11 cellular contexts compared by ENCODE assay signal in the genomic region with DNA sequence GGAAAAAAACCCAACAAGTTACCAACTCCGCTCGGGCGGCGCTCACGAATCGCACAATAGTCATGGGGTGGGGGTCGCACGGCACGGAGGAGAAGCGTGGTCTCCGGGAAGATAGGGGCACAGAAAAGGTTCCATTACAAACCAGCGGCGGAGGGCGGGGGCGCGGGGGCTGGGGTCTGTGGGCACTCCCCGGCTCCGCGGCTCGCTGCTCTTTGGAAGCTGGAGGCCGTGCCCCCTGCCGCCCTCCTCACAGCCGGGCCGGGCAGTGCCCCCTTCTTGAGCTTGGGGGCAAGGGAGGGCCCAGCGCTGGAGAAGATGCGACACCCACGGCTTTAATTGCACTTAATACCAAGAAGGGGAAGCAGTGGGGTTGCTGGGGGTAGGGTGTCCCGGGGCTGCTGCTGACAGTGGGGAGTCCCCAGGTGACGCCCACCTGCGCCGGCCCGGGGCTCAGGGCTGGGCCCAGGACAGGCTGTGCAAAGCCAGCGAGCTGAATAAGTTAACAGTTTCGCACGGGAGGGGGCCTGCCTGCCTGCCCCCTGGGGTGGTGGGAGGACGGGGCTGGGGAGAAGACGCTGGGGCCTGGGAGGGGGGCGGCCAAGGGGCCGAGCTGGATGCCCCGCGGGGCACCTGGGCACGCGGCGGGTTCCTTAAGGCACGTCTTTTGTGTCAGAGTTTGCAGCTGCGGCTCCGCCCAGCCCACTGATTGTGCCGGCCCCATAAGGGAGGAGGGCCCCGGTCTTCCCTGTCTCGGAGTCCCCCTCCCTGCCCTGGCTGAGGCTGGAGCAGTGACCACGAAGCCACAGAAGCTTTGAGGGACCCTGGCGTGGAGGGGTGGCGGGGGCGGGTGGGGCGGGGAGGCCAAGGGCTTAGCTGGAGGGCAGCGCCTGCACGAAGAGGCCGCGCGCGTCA. TPM values are rescaled to one million over a fixed set of nuclear protein-coding genes. Genes with fewer than 3 reads are reported as not detected.
A peak's percentile ranks its signal among the peaks of the same experiment; 100 is the strongest.
DNase-seq lines count a peak whose midpoint lies in the region; ATAC-seq, FAIRE-seq and TF ChIP-seq lines count a peak whose summit lies in the region.
"Had no signal": no experiment of that assay in that cellular context is flagged by ENCODE, and none has a peak within 500 bp of the region (broad histone marks: within the 10 kb centered on the region; RNA-seq: fewer than 3 reads in every experiment).

No MANE protein-coding gene starts in this region.

- 67 to 80% (median 78%) methylated on average over 47 to 61 of the region's 61 CpGs for WGBS in stomach, 5 donors

- TF ChIP-seq CTCF in GM23338 (conservative IDR thresholded peaks at IDR 0.05; ENCODE audit: low read depth in 2 of 2) (0 out of 4 replicates have a peak, but pooled peaks of 1 of the 2 experiments have one; percentile 4), astrocyte (IDR thresholded peaks at IDR 0.05; ENCODE audit: insufficient read depth, low read depth, low read length) (no peak), stomach (IDR thresholded peaks at IDR 0.05) (no peak)

- no peak overlapping the region for H3K27ac ChIP-seq in GM23338 (ENCODE audit: low read depth)
- no peak overlapping the region for H3K27ac ChIP-seq in astrocyte (ENCODE audit: low read depth, low read length)
- peak overlapping the region in 1 of 5 donors; percentile 35 for H3K27ac ChIP-seq in stomach

- H3K9me3 ChIP-seq in astrocyte (ENCODE audit: insufficient read depth, low read depth, low read length): no peaks in the 10 kb centered on the region
- H3K9me3 ChIP-seq in iPS-15b (ENCODE audit: control insufficient read depth, insufficient read depth, low read length): no peaks in the 10 kb centered on the region
- H3K9me3 ChIP-seq in stomach: no peaks in the 10 kb centered on the region

- H3K4me3 Mint-ChIP-seq in GM23338 (peak overlapping the region; percentile 63), astrocyte (ENCODE audit: unreplicated experiment) (no peak overlapping the region)
- H3K4me3 Mint-ChIP-seq: activated T-cell treated with anti-CD3 and anti-CD28 coated beads, Interleukin-2, amount 50 U/mL, for 72 hours; CD4-positive, alpha-beta memory T cell had no signal

- H3K4me1 Mint-ChIP-seq in GM23338 (peaks cover 5% of the 10 kb centered on the region), astrocyte (ENCODE audit: low read depth, unreplicated experiment) (peaks cover 3% of the 10 kb centered on the region)

- DNase-seq in GM23338 (ENCODE audit: low spot score) (peak; percentile 77), astrocyte (ENCODE audit: low read depth) (no peak), stomach (no peak), NCI-H1694 treated with DMSO at 0.1 percent for 48 hours (lab: John Stamatoyannopoulos, UW) (no peak), NCI-H748 treated with DMSO at 0.1 percent for 48 hours (lab: John Stamatoyannopoulos, UW) (no peak), SKM-1 treated with dmso at 0.1 percent for 144 hours (lab: John Stamatoyannopoulos, UW; ENCODE audit: unreplicated experiment) (no peak)
- DNase-seq: activated CD4-positive, CD25-positive, alpha-beta regulatory T cell treated with anti-CD3 and anti-CD28 coated beads, Interleukin-2, amount 50 U/mL, for 72 hours; activated T-cell treated with anti-CD3 and anti-CD28 coated beads, Interleukin-2, amount 50 U/mL, for 72 hours; CD4-positive, alpha-beta memory T cell had no signal

- no peaks in the 10 kb centered on the region for H3K79me2 ChIP-seq in GM23338 (replicated peaks; ENCODE audit: insufficient read depth)
- no peaks in the 10 kb centered on the region for H3K79me2 ChIP-seq in astrocyte (ENCODE audit: insufficient read depth, low read length)

- H3K27me3 Mint-ChIP-seq in GM23338 (ENCODE audit: insufficient read depth, low read depth, poor library complexity) (peaks cover 26% of the 10 kb centered on the region), astrocyte (ENCODE audit: low read depth, unreplicated experiment) (no peaks in the 10 kb centered on the region)
- H3K27me3 Mint-ChIP-seq: CD4-positive, alpha-beta memory T cell had no signal

- ATAC-seq in GM23338: peak; percentile 59
- ATAC-seq: activated T-cell treated with anti-CD3 and anti-CD28 coated beads, Interleukin-2, amount 50 U/mL, for 72 hours had no signal

- H3K36me3 ChIP-seq in GM23338 (ENCODE audit: insufficient read depth): no peaks in the 10 kb centered on the region
- no peaks in the 10 kb centered on the region for H3K36me3 ChIP-seq in astrocyte (ENCODE audit: insufficient read depth, low read length)
- peaks cover 43% of the 10 kb centered on the region for H3K36me3 ChIP-seq in iPS-15b (ENCODE audit: control insufficient read depth, insufficient read depth, low read length)
- H3K36me3 ChIP-seq in stomach: peaks cover 62 to 100% (median 99%) of the 10 kb centered on the region in 4 donors

- H3F3A ChIP-seq in GM23338 (replicated peaks; ENCODE audit: low read depth): 0 out of 2 replicates have a peak, but pooled peaks cover 6% of the 10 kb centered on the region

- H3K4me2 ChIP-seq in GM23338: peak overlapping the region; percentile 96
- H3K4me2 ChIP-seq in astrocyte (ENCODE audit: low read length): peak overlapping the region; percentile 70

- H3K4me1 ChIP-seq in GM23338 (ENCODE audit: insufficient read depth): no peaks in the 10 kb centered on the region; the same call in 1 of the 2 replicates
- peaks cover 5% of the 10 kb centered on the region for H3K4me1 ChIP-seq in astrocyte (ENCODE audit: insufficient read depth, low read length)
- no peaks in the 10 kb centered on the region for H3K4me1 ChIP-seq in iPS-15b (ENCODE audit: control insufficient read depth, insufficient read depth, low read length)
- peaks cover 0 to 11% (median 2%) of the 10 kb centered on the region in 4 donors for H3K4me1 ChIP-seq in stomach

- H3K27ac Mint-ChIP-seq in GM23338: no peak overlapping the region
- H3K27ac Mint-ChIP-seq in astrocyte (ENCODE audit: unreplicated experiment): peak overlapping the region; percentile 62
- H3K27ac Mint-ChIP-seq: activated T-cell treated with anti-CD3 and anti-CD28 coated beads, Interleukin-2, amount 50 U/mL, for 72 hours had no signal

- H2AFZ ChIP-seq in GM23338 (no peak overlapping the region), astrocyte (ENCODE audit: low read depth, low read length) (no peak overlapping the region)

- no peak for FAIRE-seq in astrocyte (lab: Jason Lieb, UNC)
- FAIRE-seq: endothelial cell of umbilical vein had no signal

- H3K9me3 Mint-ChIP-seq in GM23338: no peaks in the 10 kb centered on the region
- no peaks in the 10 kb centered on the region for H3K9me3 Mint-ChIP-seq in astrocyte (ENCODE audit: unreplicated experiment)
- H3K9me3 Mint-ChIP-seq: activated T-cell treated with anti-CD3 and anti-CD28 coated beads, Interleukin-2, amount 50 U/mL, for 72 hours; CD4-positive, alpha-beta memory T cell had no signal

- no peak for TF ChIP-seq EP300 in stomach (IDR thresholded peaks at IDR 0.05)

- peaks cover 11% of the 10 kb centered on the region for H3K27me3 ChIP-seq in GM23338 (ENCODE audit: insufficient read depth)
- no peaks in the 10 kb centered on the region for H3K27me3 ChIP-seq in astrocyte (ENCODE audit: insufficient read depth, low read length)
- H3K27me3 ChIP-seq in iPS-15b (ENCODE audit: control insufficient read depth, insufficient read depth, low read length): no peaks in the 10 kb centered on the region
- H3K27me3 ChIP-seq in stomach: no peaks in the 10 kb centered on the region

- H3K36me3 Mint-ChIP-seq in GM23338 (ENCODE audit: low read depth): peaks cover 37% of the 10 kb centered on the region
- H3K36me3 Mint-ChIP-seq in astrocyte (ENCODE audit: low read depth, unreplicated experiment): peaks cover 28% of the 10 kb centered on the region

- H4K20me1 ChIP-seq in GM23338 (replicated peaks; ENCODE audit: insufficient read depth): peaks cover 9% of the 10 kb centered on the region; the same call in 1 of the 2 replicates
- H4K20me1 ChIP-seq in astrocyte (ENCODE audit: insufficient read depth, low read length): peaks cover 9% of the 10 kb centered on the region

- no peak overlapping the region for H3K9ac ChIP-seq in astrocyte (ENCODE audit: low read length)
- no peak overlapping the region for H3K9ac ChIP-seq in iPS-15b (ENCODE audit: low read depth, low read length)

- H3K9me2 ChIP-seq in GM23338 (ENCODE audit: insufficient read depth): no peaks in the 10 kb centered on the region

- H3K4me3 ChIP-seq in GM23338: peak overlapping the region; percentile 82
- no peak overlapping the region for H3K4me3 ChIP-seq in astrocyte (ENCODE audit: insufficient read depth, low read depth, low read length)
- peak overlapping the region; percentile 64 for H3K4me3 ChIP-seq in iPS-15b (ENCODE audit: low read depth, low read length)
- H3K4me3 ChIP-seq in stomach: peak overlapping the region; percentile 31 to 37 (median 31)

- no peak for TF ChIP-seq POLR2A in stomach (IDR thresholded peaks at IDR 0.05)

- intact Hi-C loops in stomach (cut with DNase I; ENCODE audit: low total_unique reads): no loop called here

TF ChIP-seq in GM23338, 12 proteins besides CTCF, POLR2A, EP300 and RAD21 (continues in another document):
- TF ChIP-seq ZNF331 (CRISPR knock-in tag; IDR thresholded peaks at IDR 0.05; ENCODE audit: low read depth) (no peak), CREB1 (CRISPR knock-in tag; IDR thresholded peaks at IDR 0.05; ENCODE audit: low read depth) (no peak)

RNA-seq across cellular contexts. Expression of a gene that starts 9.8 kb away (rescaled TPM):
- total RNA-seq in GM23338 (2014; rRNA removed; shearing (Covaris generic)): 74.8 and 81.3 TPM in 2 replicates
- 39.5 and 41.6 TPM in 2 replicates for polyA plus RNA-seq in GM23338 (2016; fragmentation: Nextera tagmentation; extraction: Ambion mirVana)
- 29.6 and 32.2 TPM in 2 replicates for total RNA-seq in astrocyte
- 10 to 100 TPM in 2 of 5 donors, 1 to 10 TPM in 3; 7.1 to 37.3 (median 9.8) TPM for total RNA-seq in stomach
- polyA plus RNA-seq in stomach: 10 to 100 TPM; 21.2 to 32.9 (median 31.3) TPM

RNA-seq across cellular contexts. Expression of a gene that starts 23.9 kb away (rescaled TPM):
- total RNA-seq in GM23338 (2014; rRNA removed; shearing (Covaris generic)): 0.24 TPM in 1 of 2 replicates, not detected in the other
- polyA plus RNA-seq in GM23338 (2016; fragmentation: Nextera tagmentation; extraction: Ambion mirVana): 1.3 TPM in 1 of 2 replicates, not detected in the other
- 3.3 and 3.7 TPM in 2 replicates for total RNA-seq in astrocyte
- total RNA-seq in stomach: not detected
- polyA plus RNA-seq in stomach: 1 to 10 TPM in 2 of 3 donors, under 1 TPM in 1; 0.92 to 3.4 (median 1.3) TPM
- total RNA-seq: CD4-positive, alpha-beta memory T cell; endothelial cell of umbilical vein had no signal
- polyA plus RNA-seq: CD4-positive, alpha-beta memory T cell had no signal

RNA-seq across cellular contexts. Expression of a gene that starts 44.0 kb away (rescaled TPM):
- total RNA-seq in GM23338 (2014; rRNA removed; shearing (Covaris generic)): 10.1 and 11.8 TPM in 2 replicates
- polyA plus RNA-seq in GM23338 (2016; fragmentation: Nextera tagmentation; extraction: Ambion mirVana) (8.9 and 9.4 TPM in 2 replicates), stomach (1 to 10 TPM; 3.1 to 6.0 (median 3.6) TPM)
- total RNA-seq in astrocyte (11.8 and 13.0 TPM in 2 replicates), stomach (10 to 100 TPM in 1 of 5 donors, 1 to 10 TPM in 3, under 1 TPM in 1; 0.58 to 27.2 (median 2.6) TPM)

RNA-seq across cellular contexts. Expression of a gene that starts 56.1 kb away (rescaled TPM):
- 27.3 and 39.7 TPM in 2 replicates for total RNA-seq in GM23338 (2014; rRNA removed; shearing (Covaris generic))
- polyA plus RNA-seq in GM23338 (2016; fragmentation: Nextera tagmentation; extraction: Ambion mirVana) (21.7 and 23.1 TPM in 2 replicates), stomach (10 to 100 TPM; 28.0 to 38.8 (median 38.2) TPM)
- total RNA-seq in astrocyte (22.6 and 27.3 TPM in 2 replicates), stomach (100 to 1,000 TPM in 1 of 5 donors, 10 to 100 TPM in 4; 24.8 to 381 (median 49.6) TPM)

RNA-seq across cellular contexts. Expression of a gene that starts 56.2 kb away (rescaled TPM):
- total RNA-seq in GM23338 (2014; rRNA removed; shearing (Covaris generic)): 3.7 and 4.0 TPM in 2 replicates
- polyA plus RNA-seq in GM23338 (2016; fragmentation: Nextera tagmentation; extraction: Ambion mirVana) (3.9 and 4.7 TPM in 2 replicates), stomach (1 to 10 TPM; 1.7 to 5.8 (median 3.7) TPM)
- total RNA-seq in astrocyte (0.68 and 0.91 TPM in 2 replicates), stomach (10 to 100 TPM in 1 of 5 donors, 1 to 10 TPM in 2, under 1 TPM in 1, not detected in 1; 0.87 to 14.3 (median 1.8) TPM)
